26 cellular contexts compared by ENCODE assay signal in genomic region chr17:55762086-55762858, GRCh38. TPM values are rescaled to one million over a fixed set of nuclear protein-coding genes. Genes with fewer than 3 reads are reported as not detected.
"Had no signal": no experiment of that assay in that cellular context is flagged by ENCODE, and none has a peak within 500 bp of the region (broad histone marks: within the 10 kb centered on the region; RNA-seq: fewer than 3 reads in every experiment).

No MANE protein-coding gene starts in this region.

- H3K27ac ChIP-seq: brain microvascular endothelial cell had no signal

- H3K36me3 ChIP-seq: brain microvascular endothelial cell had no signal

- DNase-seq: activated B cell treated with CpG ODN at 0.5 μM for 24 hours; activated CD4-positive, alpha-beta memory T cell treated with anti-CD3 and anti-CD28 coated beads, Interleukin-2, amount 10 ng/mL, durations not matched to agents 7 days and 5 days; activated CD4-positive, alpha-beta T cell treated with anti-CD3 and anti-CD28 coated beads for 1 hour; activated CD4-positive, alpha-beta T cell treated with anti-CD3 and anti-CD28 coated beads, Interleukin-2, amount 10 ng/mL, durations not matched to agents 24 days and 14 days; activated gamma-delta T cell treated with Interleukin-2 at 50 U/mL for 16 hours; activated naive CD4-positive, alpha-beta T cell treated with anti-CD3 and anti-CD28 coated beads, Interleukin-2, amount 10 ng/mL, durations not matched to agents 7 days and 5 days; activated naive CD8-positive, alpha-beta T cell treated with anti-CD3 and anti-CD28 coated beads for 36 hours; activated T-cell treated with anti-CD3 and anti-CD28 coated beads for 4 hours; activated T-cell treated with anti-CD3 and anti-CD28 coated beads, Interleukin-2, amount 50 U/mL, for 72 hours; brain microvascular endothelial cell; KG1; NCI-H1105; NCI-H1436; NCI-H1694 treated with DMSO at 0.1 percent for 48 hours; NCI-H2029 treated with DMSO at 0.1 percent for 48 hours; NCI-H345; NCI-H510A; NCI-H526 treated with DMSO at 0.1 percent for 48 hours; NCI-H82; SIG-M5; T-cell; T-helper 2 cell; T1000 had no signal

- H3K4me3 ChIP-seq: SK-N-MC had no signal

- H3K27me3 ChIP-seq: brain microvascular endothelial cell had no signal

RNA-seq across cellular contexts. Expression of gene TMEM100, which starts 39.6 kb away (rescaled TPM):
- total RNA-seq: activated B cell treated with CpG ODN at 0.5 μM for 24 hours; activated CD4-positive, alpha-beta memory T cell treated with anti-CD3 and anti-CD28 coated beads, Interleukin-2, amount 10 ng/mL, durations not matched to agents 7 days and 5 days; activated CD4-positive, alpha-beta T cell treated with anti-CD3 and anti-CD28 coated beads, Interleukin-2, amount 10 ng/mL, durations not matched to agents 24 days and 14 days; activated CD8-positive, alpha-beta memory T cell treated with anti-CD3 and anti-CD28 coated beads for 36 hours; activated naive CD8-positive, alpha-beta T cell treated with anti-CD3 and anti-CD28 coated beads for 36 hours; activated T-cell treated with anti-CD3 and anti-CD28 coated beads, Interleukin-2, amount 50 U/mL, for 72 hours; activated T-helper 2 cell treated with anti-CD3 and anti-CD28 coated beads, Interferon-gamma antibody, Interleukin-2, Interleukin-4, amounts not matched to agents 10 μg/mL and 5 μg/mL and 100 μg/mL, durations not matched to agents 14 hours and 24 hours and 36 hours had no signal
